7 cellular contexts compared by ENCODE assay signal in genomic region chr18:41391616-41392610, GRCh38.
A peak's percentile ranks its signal among the peaks of the same experiment; 100 is the strongest.
DNase-seq lines count a peak whose midpoint lies in the region; FAIRE-seq and TF ChIP-seq lines count a peak whose summit lies in the region.

No MANE protein-coding gene starts in this region.

- H4K91ac ChIP-seq in H1 (replicated peaks; ENCODE audit: insufficient read length, low read length) = no peak overlapping the region

- H2BK20ac ChIP-seq in H1 (ENCODE audit: low read length) = no peak overlapping the region

- no peak overlapping the region for H3K56ac ChIP-seq in H1 (replicated peaks; ENCODE audit: insufficient read length, low read depth, low read length)

- CTCF ChIA-PET in H1 (lab: Charles Lee; ENCODE audit: partially characterized antibody) = interaction anchor here (0.6 to 2.6 kb wide), 26 partner anchors 11 to 1686 kb away, joined by 3 to 8 read pairs (median 4); no protein-coding TSS in a partner anchor

- no peaks in the 10 kb centered on the region for H3K9me2 ChIP-seq in OCI-LY1 (ENCODE audit: low read depth, low read length)

- no peak overlapping the region for H4K5ac ChIP-seq in H1 (ENCODE audit: insufficient read length, low read depth, low read length)

- POLR2A ChIA-PET in H1 (lab: Charles Lee; ENCODE audit: partially characterized antibody) = interaction anchor here (0.5 kb wide), 1 partner anchor 26 kb away, joined by 3 read pairs; no protein-coding TSS in a partner anchor

- H2BK120ac ChIP-seq in H1 (replicated peaks; ENCODE audit: low read depth, low read length) = no peak overlapping the region

- H3K79me1 ChIP-seq in H1 (ENCODE audit: low read depth, low read length) = no peaks in the 10 kb centered on the region

- H3K27ac ChIP-seq in OCI-LY1 (ENCODE audit: low read depth, low read length, poor library complexity, severe bottlenecking) (no peak overlapping the region), H1 (ENCODE audit: low read depth, low read length) (no peak overlapping the region)

- H3K27me3 ChIP-seq in OCI-LY1 (ENCODE audit: insufficient read depth, low read length) = no peaks in the 10 kb centered on the region
- H3K27me3 ChIP-seq in H1 (replicated peaks in 1 of 4; ENCODE audit: control insufficient read depth in 3 of 4, extremely low read depth in 1 of 4, insufficient read depth in 3 of 4, low read length in 3 of 4) = peaks cover 0 to under 1% (median 0%) of the 10 kb centered on the region in 4 experiments; a peak in 1 of 7 replicates

- no peak overlapping the region for H2AK5ac ChIP-seq in H1 (ENCODE audit: low read depth, low read length)

- TF ChIP-seq POLR2A in GM12891 (IDR thresholded peaks at IDR 0.05; ENCODE audit: low read depth, low read length) (no peak), H1 (IDR thresholded peaks at IDR 0.05; ENCODE audit: control extremely low read depth in 1 of 2, low read depth in 2 of 2, low read length in 2 of 2) (no peak)

- H3K4me1 ChIP-seq in OCI-LY1 (ENCODE audit: insufficient read depth, low read length, severe bottlenecking) (no peaks in the 10 kb centered on the region), H1 (replicated peaks in 1 of 4; ENCODE audit: control insufficient read depth in 3 of 4, insufficient read depth in 4 of 4, low read length in 3 of 4) (no peaks in the 10 kb centered on the region; a peak in 1 of 7 replicates)

- no peak overlapping the region for H2BK12ac ChIP-seq in H1 (ENCODE audit: low read depth, low read length)

- H4K20me1 ChIP-seq in OCI-LY1 (ENCODE audit: insufficient read depth, low read length) (no peaks in the 10 kb centered on the region), H1 (replicated peaks in 1 of 2; ENCODE audit: control insufficient read depth in 1 of 2, insufficient read depth in 2 of 2, low read length in 2 of 2) (no peaks in the 10 kb centered on the region)

- H3K18ac ChIP-seq in H1 (ENCODE audit: extremely low read depth, low read length) = no peak overlapping the region

- no peak; a peak in 1 of 3 replicates for TF ChIP-seq EP300 in H1 (IDR thresholded peaks at IDR 0.05; ENCODE audit: borderline replicate concordance in 1 of 2, low read depth in 2 of 2, low read length in 2 of 2)

- no peak overlapping the region for H3K14ac ChIP-seq in H1 (ENCODE audit: insufficient read length)

- no peak overlapping the region for H3K23ac ChIP-seq in H1 (ENCODE audit: insufficient read length)

- no peak overlapping the region for H2AFZ ChIP-seq in OCI-LY1 (ENCODE audit: low read length)
- H2AFZ ChIP-seq in H1 (ENCODE audit: low read length) = no peak overlapping the region

- H3K4me2 ChIP-seq in OCI-LY1 (ENCODE audit: low read length) (no peak overlapping the region), H1 (ENCODE audit: insufficient read depth in 1 of 2, low read depth in 2 of 2, low read length in 2 of 2) (peak overlapping the region in 1 of 2 experiments; percentile 35; a peak in 1 of 4 replicates)

- no peak overlapping the region for H3K4ac ChIP-seq in H1 (replicated peaks; ENCODE audit: insufficient read length, low read depth, low read length)

- WGBS in H1 (ENCODE audit: extremely low coverage in 1 of 2, insufficient coverage in 1 of 2, insufficient read length in 1 of 2, insufficient replicate concordance in 2 of 2, low coverage in 1 of 2, low lambda C conversion rate in 2 of 2, missing lambda C conversion rate in 1 of 2), 2 experiments = 32% methylated on average over 12 of the region's 12 CpGs; no CpG with 5 or more reads in 1 of the 2 experiments

- H3K23me2 ChIP-seq in H1 (ENCODE audit: low read depth, low read length) = no peaks in the 10 kb centered on the region

- peak; percentile 20 for DNase-seq in GM12891 (ENCODE audit: insufficient read length, low spot score)
- DNase-seq in KBM-7 = peak; percentile 37
- DNase-seq in H1 (ENCODE audit: low read depth in 1 of 2, low spot score in 2 of 2) = peak; percentile 49 to 64
- DNase-seq in middle frontal gyrus (ENCODE audit: extremely low spot score, low spot score) = peak; percentile 27
- no peak for DNase-seq in T-helper 9 cell
- no peak for DNase-seq in epidermal melanocyte (ENCODE audit: insufficient read length, low spot score)

- FAIRE-seq in GM12891 (lab: Jason Lieb, UNC) = no peak
- peak; percentile 86 for FAIRE-seq in H1 (lab: Jason Lieb, UNC)

- TF ChIP-seq CTCF in OCI-LY1 (IDR thresholded peaks at IDR 0.05; ENCODE audit: low read length) (peak; percentile 51), H1 (IDR thresholded peaks at IDR 0.05; ENCODE audit: control extremely low read depth in 1 of 3, insufficient read depth in 1 of 3, low read depth in 1 of 3, low read length in 3 of 3) (peak; percentile 43 to 72 (median 68))

- H3K36me3 ChIP-seq in OCI-LY1 (ENCODE audit: insufficient read depth, low read length) (no peaks in the 10 kb centered on the region), H1 (ENCODE audit: control insufficient read depth in 2 of 4, insufficient read depth in 4 of 4, low read length in 3 of 4) (no peaks in the 10 kb centered on the region)

- no peak overlapping the region for H2BK15ac ChIP-seq in H1 (ENCODE audit: low read length)

- H3K4me3 ChIP-seq in OCI-LY1 (ENCODE audit: low read depth, low read length, poor library complexity, severe bottlenecking) (no peak overlapping the region), H1 (ENCODE audit: extremely low read depth in 1 of 4, insufficient read depth in 2 of 4, low read depth in 3 of 4, low read length in 4 of 4) (peak overlapping the region in 1 of 4 experiments; percentile 18; a peak in 1 of 8 replicates)

- peak; percentile 94 for TF ChIP-seq RAD21 in H1 (IDR thresholded peaks at IDR 0.05 in 1 of 2, conservative IDR thresholded peaks at IDR 0.05 in 1 of 2; ENCODE audit: low read depth in 2 of 2, low read length in 2 of 2)

- in situ Hi-C loops in KBM-7 (cut with MboI; ENCODE audit: low pct_unique_long_range_greater_than_20kb, low sequenced_read_pairs) = no loop called here

- no peak overlapping the region for H2BK5ac ChIP-seq in H1 (ENCODE audit: low read depth, low read length)

- H3K9me3 ChIP-seq in OCI-LY1 (ENCODE audit: low read length) = no peaks in the 10 kb centered on the region
- H3K9me3 ChIP-seq in H1 (ENCODE audit: insufficient read depth in 2 of 2, low read depth in 1 of 2, low read length in 1 of 2) = no peaks in the 10 kb centered on the region

- no peaks in the 10 kb centered on the region for H3F3A ChIP-seq in OCI-LY1 (ENCODE audit: insufficient read depth, low read length)

- no peak overlapping the region for H4K8ac ChIP-seq in H1 (ENCODE audit: extremely low read depth, insufficient read depth, low read length)

- no peak overlapping the region for H3K9ac ChIP-seq in OCI-LY1 (ENCODE audit: low read length)
- H3K9ac ChIP-seq in H1 (replicated peaks in 1 of 4; ENCODE audit: extremely low read depth in 1 of 4, low read depth in 3 of 4, low read length in 3 of 4) = no peak overlapping the region

- no peaks in the 10 kb centered on the region for H3K79me2 ChIP-seq in OCI-LY1 (ENCODE audit: insufficient read depth, low read length)
- H3K79me2 ChIP-seq in H1 (ENCODE audit: control insufficient read depth in 1 of 2, insufficient read depth in 2 of 2, low read length in 2 of 2) = no peaks in the 10 kb centered on the region

TF ChIP-seq in GM12891, 5 proteins besides CTCF, POLR2A, EP300 and RAD21:
- TF ChIP-seq POLR2AphosphoS5 (IDR thresholded peaks at IDR 0.05; ENCODE audit: low read depth, low read length) = no peak
- TF ChIP-seq TAF1 (IDR thresholded peaks at IDR 0.05; ENCODE audit: low read depth, low read length) = no peak
- no peak for TF ChIP-seq POU2F2 (IDR thresholded peaks at IDR 0.05; ENCODE audit: low read depth, low read length)
- no peak for TF ChIP-seq SPI1 (IDR thresholded peaks at IDR 0.05; ENCODE audit: low read depth, low read length)
- TF ChIP-seq PAX5 (IDR thresholded peaks at IDR 0.05; ENCODE audit: insufficient read depth, low read length, severe bottlenecking) = no peak

TF ChIP-seq in H1, 55 proteins besides CTCF, POLR2A, EP300 and RAD21 (continues in another document):
- no peak for TF ChIP-seq ASH2L (IDR thresholded peaks at IDR 0.05; ENCODE audit: low read length)
- no peak for TF ChIP-seq TCF12 (IDR thresholded peaks at IDR 0.05; ENCODE audit: low read depth, low read length)
- no peak for TF ChIP-seq CTBP2 (IDR thresholded peaks at IDR 0.05; ENCODE audit: borderline replicate concordance, insufficient read depth, insufficient read length, low read length)

Comparison
In these comparisons a context has a peak if more than half of its experiments do, and no peak if none do; other contexts are left out.
1. DNase-seq: peak in GM12891 (single experiment), KBM-7 (single experiment), H1 (2 of 2) and middle frontal gyrus (single experiment); none in T-helper 9 cell (single experiment) and epidermal melanocyte (single experiment).